In the genomic region with DNA sequence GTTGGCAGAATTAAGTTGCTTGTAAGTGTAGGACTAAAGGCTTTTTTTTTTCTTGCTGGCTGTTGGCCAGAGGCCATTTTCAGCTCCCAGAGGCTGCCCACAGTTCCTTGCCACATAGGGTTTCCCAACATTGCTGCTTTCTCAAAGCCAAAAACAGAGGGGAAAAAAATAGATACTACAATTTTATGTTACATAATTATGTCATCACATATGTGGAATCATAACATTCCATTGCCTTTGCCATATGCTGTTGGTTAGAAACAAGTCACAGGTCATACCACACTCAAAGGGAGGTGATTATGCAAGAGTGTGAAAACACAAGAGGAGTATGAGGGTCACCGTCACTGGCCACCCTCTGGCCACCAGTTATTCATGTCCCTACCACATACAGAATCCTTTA, we compare ENCODE assay signal across 19 cellular contexts.
A peak's percentile ranks its signal among the peaks of the same experiment; 100 is the strongest.
DNase-seq lines count a peak whose midpoint lies in the region; TF ChIP-seq lines count a peak whose summit lies in the region.
"Had no signal": no experiment of that assay in that cellular context is flagged by ENCODE, and none has a peak within 500 bp of the region (broad histone marks: within the 10 kb centered on the region; RNA-seq: fewer than 3 reads in every experiment).

No MANE protein-coding gene starts in this region.

- H3K4me3 ChIP-seq in fibroblast of pulmonary artery (replicated peaks; ENCODE audit: low read depth, low read length) (no peak overlapping the region), Karpas-422 (ENCODE audit: low read length) (no peak overlapping the region), BE2C (ENCODE audit: low read depth, low read length) (no peak overlapping the region)
- H3K4me3 ChIP-seq: GM23338, ovary had no signal

- H3K4me1 ChIP-seq in Karpas-422 (ENCODE audit: low read length): no peaks in the 10 kb centered on the region
- no peaks in the 10 kb centered on the region for H3K4me1 ChIP-seq in BE2C

- H3K9ac ChIP-seq in Karpas-422 (ENCODE audit: low read length): no peak overlapping the region

- H3K27me3 ChIP-seq in Karpas-422 (ENCODE audit: low read length): no peaks in the 10 kb centered on the region
- no peaks in the 10 kb centered on the region for H3K27me3 ChIP-seq in BE2C
- H3K27me3 ChIP-seq: ovary had no signal

- H3K27ac ChIP-seq in Karpas-422 (ENCODE audit: low read length): no peak overlapping the region
- H3K27ac ChIP-seq: ovary had no signal

- H3K4me2 ChIP-seq in Karpas-422 (ENCODE audit: low read depth, low read length, poor library complexity, severe bottlenecking): no peak overlapping the region
- H3K4me2 ChIP-seq: GM23338 had no signal

- no peak for TF ChIP-seq CTCF in fibroblast of pulmonary artery (IDR thresholded peaks at IDR 0.05; ENCODE audit: low read length, missing control alignments)
- no peak for TF ChIP-seq CTCF in BE2C (IDR thresholded peaks at IDR 0.05; ENCODE audit: low read depth, low read length)

- H3K9me3 ChIP-seq in Karpas-422 (ENCODE audit: low read length) (no peaks in the 10 kb centered on the region), BE2C (no peaks in the 10 kb centered on the region)
- H3K9me3 ChIP-seq: ovary had no signal

- no peaks in the 10 kb centered on the region for H4K20me1 ChIP-seq in Karpas-422 (ENCODE audit: insufficient read depth, low read depth, low read length)

- H2AFZ ChIP-seq in Karpas-422 (ENCODE audit: low read length): no peak overlapping the region
- H2AFZ ChIP-seq: GM23338 had no signal

- DNase-seq in EH (ENCODE audit: low read depth) (peak; percentile 52), HT1080 (ENCODE audit: low read depth) (peak; percentile 45), SW480 (ENCODE audit: low spot score) (peak; percentile 11), fibroblast of pulmonary artery (ENCODE audit: low read depth) (peak; percentile 46), OCI-M1 (lab: John Stamatoyannopoulos, UW) (no peak), Karpas-422 (no peak), BE2C (no peak)
- DNase-seq in activated CD8-positive, alpha-beta memory T cell treated with anti-CD3 and anti-CD28 coated beads, Interleukin-2, amount 50 U/mL, for 4 hours: no peak
- DNase-seq: activated CD4-positive, alpha-beta T cell treated with anti-CD3 and anti-CD28 coated beads for 48 hours; activated naive CD8-positive, alpha-beta T cell treated with anti-CD3 and anti-CD28 coated beads for 36 hours; CD4-positive, alpha-beta T cell; DMS153; KG1; natural killer cell; NCI-H2107; NCI-H510A; ovary; T-cell had no signal

- H3K9me2 ChIP-seq in Karpas-422 (replicated peaks; ENCODE audit: insufficient read depth, low read length): no peaks in the 10 kb centered on the region

- H3K36me3 ChIP-seq in Karpas-422 (ENCODE audit: insufficient read depth, low read length) (peaks cover 91% of the 10 kb centered on the region), BE2C (peaks cover 16% of the 10 kb centered on the region)
- H3K36me3 ChIP-seq: ovary had no signal

- H3K79me2 ChIP-seq in Karpas-422 (ENCODE audit: low read length): no peaks in the 10 kb centered on the region

Comparison
In these comparisons a context has a peak if more than half of its experiments do, and no peak if none do; other contexts are left out.
1. DNase-seq: peak in EH (single experiment), HT1080 (single experiment), SW480 (single experiment) and fibroblast of pulmonary artery (single experiment); none in activated CD8-positive, alpha-beta memory T cell treated with anti-CD3 and anti-CD28 coated beads, Interleukin-2, amount 50 U/mL, for 4 hours (single experiment), OCI-M1 (single experiment), Karpas-422 (single experiment) and BE2C (single experiment).